Comparison of ENCODE assay signal across 1 cellular context in genomic region chr22:46061431-46062231, GRCh38.
TF ChIP-seq lines count a peak whose summit lies in the region.

No MANE protein-coding gene starts in this region.

TF ChIP-seq in liver, 16 proteins besides CTCF, POLR2A, EP300 and RAD21 (continued from another document):
- no peak for TF ChIP-seq REST (IDR thresholded peaks at IDR 0.05)
- TF ChIP-seq YY1 (IDR thresholded peaks at IDR 0.05), result no peak
- TF ChIP-seq ATF3 (IDR thresholded peaks at IDR 0.05), result no peak
- peak; percentile 35 for TF ChIP-seq NR2F2 (IDR thresholded peaks at IDR 0.05)
- no peak for TF ChIP-seq EGR1 (IDR thresholded peaks at IDR 0.05; ENCODE audit: low read depth in 2 of 2)
- TF ChIP-seq ZBTB33 (IDR thresholded peaks at IDR 0.05), result no peak
